8 cellular contexts compared by ENCODE assay signal in the genomic region with DNA sequence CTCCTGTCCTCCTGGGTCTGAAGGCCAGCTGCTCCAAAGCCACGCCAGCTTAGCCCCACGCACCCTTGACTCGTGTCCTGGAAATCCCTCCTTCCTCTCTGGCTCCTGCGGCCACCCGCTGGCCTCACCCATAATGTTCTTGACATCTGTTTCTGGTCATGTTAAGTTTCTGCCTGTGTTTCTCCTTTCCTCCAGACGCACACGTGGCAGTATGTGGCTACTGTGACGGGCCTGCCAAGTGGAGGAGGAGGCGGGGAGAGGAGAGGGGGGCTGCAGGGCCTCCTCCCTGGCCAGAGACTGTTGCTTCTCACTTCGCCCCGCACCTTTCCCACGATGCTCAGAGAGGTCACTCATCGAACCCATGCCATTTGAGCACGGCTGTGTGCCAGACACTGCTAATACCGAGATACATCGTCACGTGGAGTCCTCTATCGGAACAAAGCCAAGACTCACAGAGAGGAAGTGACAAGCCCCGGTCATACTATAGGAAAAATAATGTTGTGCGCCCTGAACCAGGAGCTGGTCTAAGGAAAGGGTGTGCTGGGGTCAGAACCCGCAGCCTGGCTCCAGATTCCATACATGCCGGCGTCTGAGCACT. TPM values are rescaled to one million over a fixed set of nuclear protein-coding genes. Genes with fewer than 3 reads are reported as not detected.
A peak's percentile ranks its signal among the peaks of the same experiment; 100 is the strongest.
DNase-seq lines count a peak whose midpoint lies in the region; ATAC-seq, FAIRE-seq and TF ChIP-seq lines count a peak whose summit lies in the region.

No MANE protein-coding gene starts in this region.

- H3K27me3 ChIP-seq in HL-60 (ENCODE audit: insufficient read depth, poor library complexity, severe bottlenecking): no peaks in the 10 kb centered on the region
- H3K27me3 ChIP-seq in astrocyte (ENCODE audit: insufficient read depth, low read length): no peaks in the 10 kb centered on the region
- H3K27me3 ChIP-seq in stomach smooth muscle (ENCODE audit: control insufficient read depth in 1 of 2, insufficient read depth in 2 of 2, low read length in 2 of 2): peaks cover 2 to 3% of the 10 kb centered on the region in 2 donors

- ATAC-seq in HG02938 (IDR thresholded peaks at IDR 0.05; ENCODE audit: unreplicated experiment) (no peak), GM21515 (IDR thresholded peaks at IDR 0.05; ENCODE audit: unreplicated experiment) (no peak)

- no peaks in the 10 kb centered on the region for H4K20me1 ChIP-seq in astrocyte (ENCODE audit: insufficient read depth, low read length)

- peak overlapping the region; percentile 73 for H3K27ac ChIP-seq in HL-60 (replicated peaks)
- no peak overlapping the region for H3K27ac ChIP-seq in astrocyte (ENCODE audit: low read depth, low read length)
- peak overlapping the region; percentile 0 to 71 for H3K27ac ChIP-seq in kidney (ENCODE audit: low read depth in 2 of 2, low read length in 2 of 2)
- H3K27ac ChIP-seq in stomach smooth muscle (ENCODE audit: low read length): peak overlapping the region; percentile 24

- no peaks in the 10 kb centered on the region for H3K36me3 ChIP-seq in astrocyte (ENCODE audit: insufficient read depth, low read length)
- H3K36me3 ChIP-seq in kidney (ENCODE audit: control insufficient read depth in 1 of 2, insufficient read depth in 2 of 2, low read length in 2 of 2): no peaks in the 10 kb centered on the region
- no peaks in the 10 kb centered on the region for H3K36me3 ChIP-seq in stomach smooth muscle (ENCODE audit: control insufficient read depth in 2 of 2, insufficient read depth in 2 of 2, low read length in 2 of 2)

- no peaks in the 10 kb centered on the region for H3K36me3 Mint-ChIP-seq in astrocyte (ENCODE audit: low read depth, unreplicated experiment)

- FAIRE-seq in astrocyte (lab: Jason Lieb, UNC) (peak; percentile 63), kidney (lab: Jason Lieb, UNC) (no peak)

- peaks cover 59% of the 10 kb centered on the region for H3K27me3 Mint-ChIP-seq in astrocyte (ENCODE audit: low read depth, unreplicated experiment)

- H3K9me3 ChIP-seq in astrocyte (ENCODE audit: insufficient read depth, low read depth, low read length): no peaks in the 10 kb centered on the region
- H3K9me3 ChIP-seq in kidney (ENCODE audit: control insufficient read depth in 1 of 2, low read length in 2 of 2): no peaks in the 10 kb centered on the region
- H3K9me3 ChIP-seq in stomach smooth muscle (ENCODE audit: control insufficient read depth in 2 of 2, low read length in 2 of 2): no peaks in the 10 kb centered on the region

- H3K4me1 Mint-ChIP-seq in astrocyte (ENCODE audit: low read depth, unreplicated experiment): peaks cover 12% of the 10 kb centered on the region

- intact Hi-C loops in kidney (cut with DNase I): no loop called here

- peak overlapping the region; percentile 57 for H3K9ac ChIP-seq in astrocyte (ENCODE audit: low read length)
- H3K9ac ChIP-seq in kidney (ENCODE audit: low read length in 2 of 2): no peak overlapping the region
- no peak overlapping the region for H3K9ac ChIP-seq in stomach smooth muscle (ENCODE audit: low read length in 2 of 2)

- H2AFZ ChIP-seq in astrocyte (ENCODE audit: low read depth, low read length): peak overlapping the region; percentile 80

- H3K4me1 ChIP-seq in astrocyte (ENCODE audit: insufficient read depth, low read length) (peaks cover 14% of the 10 kb centered on the region), kidney (ENCODE audit: control insufficient read depth in 1 of 2, insufficient read depth in 1 of 2, low read depth in 1 of 2, low read length in 2 of 2) (peaks cover 9 to 23% of the 10 kb centered on the region in 2 donors), stomach smooth muscle (ENCODE audit: control insufficient read depth, insufficient read depth, low read length) (peaks cover 26% of the 10 kb centered on the region)

- H3K4me3 Mint-ChIP-seq in astrocyte (ENCODE audit: unreplicated experiment): no peak overlapping the region

- TF ChIP-seq CTCF in HL-60 (IDR thresholded peaks at IDR 0.05; ENCODE audit: insufficient read depth, low read length) (no peak), astrocyte (IDR thresholded peaks at IDR 0.05; ENCODE audit: insufficient read depth, low read depth, low read length) (no peak), kidney (IDR thresholded peaks at IDR 0.05; ENCODE audit: borderline replicate concordance, extremely low read depth, insufficient read depth) (no peak)

- peak; percentile 68 to 82 for DNase-seq in HL-60 (ENCODE audit: low read depth in 1 of 2, low spot score in 1 of 2)
- peak; percentile 79 for DNase-seq in astrocyte (ENCODE audit: low read depth)
- peak; percentile 86 for DNase-seq in kidney
- no peak for DNase-seq in stimulated activated CD4-positive, alpha-beta T cell treated with anti-CD3 and anti-CD28 coated beads, Interleukin-4, amount 100 ng/mL, for 4 hours
- no peak for DNase-seq in putamen (ENCODE audit: low spot score)

- no peaks in the 10 kb centered on the region for H3K79me2 ChIP-seq in astrocyte (ENCODE audit: insufficient read depth, low read length)

- no peak overlapping the region for H3K4me3 ChIP-seq in HL-60 (replicated peaks; ENCODE audit: insufficient read depth, low read length)
- peak overlapping the region; percentile 10 for H3K4me3 ChIP-seq in astrocyte (ENCODE audit: insufficient read depth, low read depth, low read length)
- H3K4me3 ChIP-seq in kidney (ENCODE audit: low read length in 2 of 2): no peak overlapping the region
- peak overlapping the region; percentile 27 to 63 for H3K4me3 ChIP-seq in stomach smooth muscle (ENCODE audit: low read length in 2 of 2)

- H3K4me2 ChIP-seq in astrocyte (ENCODE audit: low read length): peak overlapping the region; percentile 78

- H3K27ac Mint-ChIP-seq in astrocyte (ENCODE audit: unreplicated experiment): no peak overlapping the region

- no peaks in the 10 kb centered on the region for H3K9me3 Mint-ChIP-seq in astrocyte (ENCODE audit: unreplicated experiment)

RNA-seq across cellular contexts. Expression of a gene that starts 11.5 kb away (rescaled TPM):
- total RNA-seq in astrocyte (6.0 and 8.4 TPM in 2 replicates), kidney (8.0 TPM)
- polyA plus RNA-seq in kidney (ENCODE audit: insufficient read depth, low read depth, low replicate concordance): 3.2 TPM

RNA-seq across cellular contexts. Expression of a gene that starts 26.8 kb away (rescaled TPM):
- 1.3 and 1.6 TPM in 2 replicates for total RNA-seq in astrocyte
- total RNA-seq in kidney: 7.6 TPM
- 0.32 TPM for polyA plus RNA-seq in kidney (ENCODE audit: insufficient read depth, low read depth, low replicate concordance)

RNA-seq across cellular contexts. Expression of a gene that starts 35.7 kb away (rescaled TPM):
- 0.07 TPM in 1 of 2 replicates, not detected in the other for total RNA-seq in astrocyte
- total RNA-seq in kidney: 0.13 TPM
- 0.56 TPM for polyA plus RNA-seq in kidney (ENCODE audit: insufficient read depth, low read depth, low replicate concordance)

Comparison
In these comparisons a context has a peak if more than half of its experiments do, and no peak if none do; other contexts are left out.
1. DNase-seq: peak in HL-60 (2 of 2), astrocyte (single experiment) and kidney (single experiment); none in stimulated activated CD4-positive, alpha-beta T cell treated with anti-CD3 and anti-CD28 coated beads, Interleukin-4, amount 100 ng/mL, for 4 hours (0 of 2) and putamen (single experiment).
2. H3K4me3 ChIP-seq: peak in astrocyte (single experiment) and stomach smooth muscle (2 of 2); none in HL-60 (single experiment) and kidney (0 of 2).